In the genomic region with DNA sequence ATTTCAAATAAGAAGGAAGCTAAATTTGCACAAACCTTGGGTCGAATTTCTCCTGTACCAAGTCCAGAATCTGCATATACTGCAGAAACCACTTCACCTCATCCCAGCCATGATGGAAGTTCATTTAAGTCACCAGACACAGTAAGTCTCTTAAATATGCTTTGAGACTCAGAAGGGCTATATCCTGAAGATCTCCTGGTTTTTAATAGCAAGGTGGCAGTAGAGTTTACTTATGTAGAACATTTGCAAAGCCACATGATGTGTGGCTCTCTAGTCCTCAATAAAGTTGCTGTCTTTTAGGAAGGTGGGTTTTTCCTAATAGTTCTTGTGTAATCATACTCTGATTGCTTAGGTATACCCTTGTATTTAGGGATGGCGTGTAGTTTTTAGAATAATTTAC, we compare ENCODE assay signal across 13 cellular contexts.
"Had no signal": no experiment of that assay in that cellular context is flagged by ENCODE, and none has a peak within 500 bp of the region (broad histone marks: within the 10 kb centered on the region; RNA-seq: fewer than 3 reads in every experiment).

No MANE protein-coding gene starts in this region.

- H3K9me3 Mint-ChIP-seq: activated T-helper 1 cell treated with anti-CD3 and anti-CD28 coated beads, Interleukin-12 subunit alpha, Interleukin-12 subunit beta, Interleukin-2, Interleukin-4 antibody, amounts not matched to agents 30 ng/mL and 10 ng/mL and 1 ng/mL, durations not matched to agents 14 hours and 24 hours and 36 hours; T-helper 1 cell treated with Interleukin-12 subunit alpha and Interleukin-12 subunit beta and Interleukin-4 antibody, amounts not matched to agents 30 μg/mL and 1 μg/mL, for 36 hours; WTC11 had no signal

- H3K27me3 ChIP-seq: hepatocyte had no signal

- H3K4me1 Mint-ChIP-seq: WTC11 had no signal

- H3K4me2 ChIP-seq: hepatocyte had no signal

- H2AFZ ChIP-seq: hepatocyte, parathyroid adenoma had no signal

- ATAC-seq: activated CD8-positive, alpha-beta T cell treated with anti-CD3 and anti-CD28 coated beads, Interleukin-2, amount 10 ng/mL, durations not matched to agents 7 days and 5 days; esophagus mucosa; WTC11 had no signal

- H3K4me1 ChIP-seq: parathyroid adenoma had no signal

- H3K4me3 ChIP-seq: hepatocyte, lung had no signal

- DNase-seq: activated CD4-positive, alpha-beta T cell treated with anti-CD3 and anti-CD28 coated beads for 4 hours; activated CD8-positive, alpha-beta T cell treated with anti-CD3 and anti-CD28 coated beads, Interleukin-2, amount 10 ng/mL, durations not matched to agents 7 days and 5 days; activated naive CD4-positive, alpha-beta T cell; anterior cingulate cortex; islet precursor cell; stimulated activated CD4-positive, alpha-beta T cell treated with anti-CD3 and anti-CD28 coated beads, Interleukin-1b, Interleukin-23, amount 100 ng/mL, for 48 hours had no signal

- H3K27ac ChIP-seq: hepatocyte, parathyroid adenoma had no signal

- H3K27ac Mint-ChIP-seq: activated CD8-positive, alpha-beta T cell treated with anti-CD3 and anti-CD28 coated beads, Interleukin-2, amount 10 ng/mL, durations not matched to agents 7 days and 5 days; activated T-helper 1 cell treated with anti-CD3 and anti-CD28 coated beads, Interleukin-12 subunit alpha, Interleukin-12 subunit beta, Interleukin-2, Interleukin-4 antibody, amounts not matched to agents 30 ng/mL and 10 ng/mL and 1 ng/mL, durations not matched to agents 14 hours and 24 hours and 36 hours; T-helper 1 cell treated with Interleukin-12 subunit alpha and Interleukin-12 subunit beta and Interleukin-4 antibody, amounts not matched to agents 30 μg/mL and 1 μg/mL, for 36 hours; WTC11 had no signal

- H3K4me3 Mint-ChIP-seq: activated CD8-positive, alpha-beta T cell treated with anti-CD3 and anti-CD28 coated beads, Interleukin-2, amount 10 ng/mL, durations not matched to agents 7 days and 5 days; activated T-helper 1 cell treated with anti-CD3 and anti-CD28 coated beads, Interleukin-12 subunit alpha, Interleukin-12 subunit beta, Interleukin-2, Interleukin-4 antibody, amounts not matched to agents 30 ng/mL and 10 ng/mL and 1 ng/mL, durations not matched to agents 14 hours and 24 hours and 36 hours; T-helper 1 cell treated with Interleukin-12 subunit alpha and Interleukin-12 subunit beta and Interleukin-4 antibody, amounts not matched to agents 30 μg/mL and 1 μg/mL, for 36 hours; WTC11 had no signal
